10 cellular contexts compared by ENCODE assay signal in the genomic region with DNA sequence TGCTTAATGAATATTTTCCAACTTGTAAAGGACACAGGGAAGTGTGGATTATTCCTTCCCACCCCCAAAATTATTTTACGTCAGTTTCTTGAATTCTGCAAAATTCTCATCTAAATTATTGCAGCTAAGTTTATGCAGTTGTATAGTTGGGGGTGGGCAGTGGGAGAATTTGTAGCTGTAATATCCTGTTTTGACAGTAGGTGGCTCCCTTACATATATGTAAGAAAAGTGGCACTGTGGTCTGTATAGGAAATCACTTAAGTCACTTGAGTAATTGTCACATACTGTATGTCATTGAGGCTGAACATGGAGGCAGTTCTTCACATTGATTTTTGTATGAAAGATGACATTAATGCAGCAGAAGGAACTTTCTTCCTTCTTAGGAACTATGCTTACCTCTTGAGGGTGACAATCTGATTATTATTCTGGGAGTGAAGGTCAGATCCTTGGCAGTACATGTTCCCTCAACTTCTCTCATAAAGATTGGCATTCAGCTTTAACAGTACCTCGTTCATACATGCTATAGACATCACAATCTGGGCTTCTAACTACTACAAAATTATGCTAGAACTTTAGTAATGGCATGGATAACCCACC. TPM values are rescaled to one million over a fixed set of nuclear protein-coding genes. Genes with fewer than 3 reads are reported as not detected.
A peak's percentile ranks its signal among the peaks of the same experiment; 100 is the strongest.
DNase-seq lines count a peak whose midpoint lies in the region; ATAC-seq, FAIRE-seq and TF ChIP-seq lines count a peak whose summit lies in the region.
"Had no signal": no experiment of that assay in that cellular context is flagged by ENCODE, and none has a peak within 500 bp of the region (broad histone marks: within the 10 kb centered on the region; RNA-seq: fewer than 3 reads in every experiment).

No MANE protein-coding gene starts in this region.

- 0% methylated on average over 2 of the region's 2 CpGs for WGBS in K562 (ENCODE audit: insufficient coverage, low coverage, missing lambda C conversion rate)

- peak; percentile 76 to 82 for TF ChIP-seq RAD21 in K562 (CRISPR knock-in tag; conservative IDR thresholded peaks at IDR 0.05 in 1 of 2, IDR thresholded peaks at IDR 0.05 in 1 of 2)

- H3K9ac ChIP-seq in MM.1S (ENCODE audit: low read length) (no peak overlapping the region), K562 (ENCODE audit: insufficient read depth in 1 of 2, low read depth in 2 of 2, low read length in 2 of 2) (no peak overlapping the region)
- H3K9ac ChIP-seq: BLaER1 had no signal

- H3K9me1 ChIP-seq in K562 (ENCODE audit: control insufficient read depth, insufficient read depth, low read length) = no peaks in the 10 kb centered on the region

- POLR2A ChIA-PET in HEK293 (lab: Yijun Ruan, JAX) (interaction anchor here (0.7 to 1.5 kb wide), 2 partner anchors 197 to 309 kb away, joined by 4 read pairs; a partner anchor contains a TSS), K562 (lab: Yijun Ruan, JAX) (interaction anchor here (0.6 to 0.7 kb wide), 2 partner anchors 15 to 29 kb away, joined by 3 read pairs; a partner anchor contains a TSS)

- TF ChIP-seq EP300 in K562 (IDR thresholded peaks at IDR 0.05; ENCODE audit: low read length) = no peak

- H3K4me1 Mint-ChIP-seq in immature natural killer cell = peaks cover 0 to 4% of the 10 kb centered on the region in 2 donors

- H3K27me3 ChIP-seq in MM.1S (replicated peaks; ENCODE audit: insufficient read depth, low read length) (no peaks in the 10 kb centered on the region), K562 (ENCODE audit: control insufficient read depth in 2 of 2, insufficient read depth in 2 of 2, low read length in 2 of 2) (no peaks in the 10 kb centered on the region)
- H3K27me3 ChIP-seq: BLaER1 had no signal

- H3K36me3 Mint-ChIP-seq in immature natural killer cell = peaks cover 0 to 3% (median 0%) of the 10 kb centered on the region in 3 donors

- H3F3A ChIP-seq in MM.1S (ENCODE audit: insufficient read depth, low read length) = no peaks in the 10 kb centered on the region

- in situ Hi-C loops in K562 (cut with MboI) = loop anchor here (10.0 kb wide), 1 partner anchor 328 kb away; no protein-coding TSS in a partner anchor

- CTCF ChIA-PET in HEK293 (lab: Yijun Ruan, JAX) (interaction anchor here (0.6 to 2.6 kb wide), 52 partner anchors 8 to 1479 kb away, joined by 3 to 15 read pairs (median 3); a partner anchor contains a TSS), K562 (lab: Yijun Ruan, JAX; ENCODE audit: low intra/inter-chr PET ratio) (interaction anchor here (0.5 to 3.4 kb wide), 5 partner anchors 19 to 326 kb away, joined by 3 to 21 read pairs (median 4); no protein-coding TSS in a partner anchor)

- H3K4me2 ChIP-seq in MM.1S (ENCODE audit: low read depth, low read length) (no peak overlapping the region), K562 (ENCODE audit: insufficient read depth, low read length) (no peak overlapping the region)
- H3K4me2 ChIP-seq: BLaER1 had no signal

- H3K4me3 Mint-ChIP-seq in immature natural killer cell = no peak overlapping the region
- H3K4me3 Mint-ChIP-seq: dendritic cell treated with granulocyte-macrophage colony-stimulating factor and Interleukin-4, amounts not matched to agents 40 ng/mL and 50 ng/mL, for 4 days had no signal

- H3K79me2 ChIP-seq in MM.1S (ENCODE audit: low read length) (no peaks in the 10 kb centered on the region), K562 (ENCODE audit: control insufficient read depth, insufficient read depth, low read length) (no peaks in the 10 kb centered on the region)

- H3K9me3 ChIP-seq in HEK293 (ENCODE audit: control insufficient read depth, insufficient read depth, low read depth, low read length) (no peaks in the 10 kb centered on the region), MM.1S (replicated peaks; ENCODE audit: insufficient read depth, low read length) (no peaks in the 10 kb centered on the region), K562 (replicated peaks; ENCODE audit: control insufficient read depth, insufficient read depth, low read depth, low read length) (no peaks in the 10 kb centered on the region)
- H3K9me3 ChIP-seq: BLaER1 had no signal

- H3K4me3 ChIP-seq in HEK293 (ENCODE audit: low read depth, low read length) (no peak overlapping the region), MM.1S (ENCODE audit: low read length) (no peak overlapping the region), K562 (no peak overlapping the region)
- H3K4me3 ChIP-seq: BLaER1 had no signal

- no peak for TF ChIP-seq POLR2A in K562 (conservative IDR thresholded peaks at IDR 0.05)

- H3K27me3 Mint-ChIP-seq in immature natural killer cell (ENCODE audit: low read depth in 3 of 3) = peaks cover 0 to 1% (median 0%) of the 10 kb centered on the region in 3 donors
- H3K27me3 Mint-ChIP-seq: dendritic cell treated with granulocyte-macrophage colony-stimulating factor and Interleukin-4, amounts not matched to agents 40 ng/mL and 50 ng/mL, for 4 days had no signal

- intact Hi-C loops in K562 (cut with micrococcal nuclease) = loop anchor here (10.0 kb wide), 1 partner anchor 302 kb away; no protein-coding TSS in a partner anchor

- ATAC-seq in K562 = peak; percentile 91

- TF ChIP-seq CTCF in HEK293 (tag by site-specific recombination; IDR thresholded peaks at IDR 0.05) = 0 out of 2 replicates have a peak, but pooled peaks have one; percentile 54
- TF ChIP-seq CTCF in MM.1S (IDR thresholded peaks at IDR 0.05; ENCODE audit: low read length) = peak; percentile 74
- peak; percentile 37 to 71 (median 57); a peak in 5 of 6 replicates for TF ChIP-seq CTCF in K562 (IDR thresholded peaks at IDR 0.05 in 2 of 3, conservative IDR thresholded peaks at IDR 0.05 in 1 of 3; ENCODE audit: insufficient read depth in 2 of 3, low read depth in 1 of 3, low read length in 3 of 3)

- H3K27ac Mint-ChIP-seq in immature natural killer cell = no peak overlapping the region
- H3K27ac Mint-ChIP-seq: dendritic cell treated with granulocyte-macrophage colony-stimulating factor and Interleukin-4, amounts not matched to agents 40 ng/mL and 50 ng/mL, for 4 days had no signal

- H3K36me3 ChIP-seq in HEK293 (ENCODE audit: control insufficient read depth in 2 of 2, insufficient read depth in 1 of 2, low read length in 2 of 2) (no peaks in the 10 kb centered on the region), MM.1S (replicated peaks; ENCODE audit: insufficient read depth, low read length) (no peaks in the 10 kb centered on the region), K562 (ENCODE audit: control insufficient read depth, insufficient read depth, low read length) (no peaks in the 10 kb centered on the region)
- H3K36me3 ChIP-seq: BLaER1 had no signal

- H3K27ac ChIP-seq in HEK293 (ENCODE audit: extremely low read depth, low read depth, low read length) = no peak overlapping the region
- H3K27ac ChIP-seq in MM.1S (ENCODE audit: low read length) = no peak overlapping the region
- no peak overlapping the region for H3K27ac ChIP-seq in K562 (ENCODE audit: extremely low read depth, low read depth, low read length)
- H3K27ac ChIP-seq: BLaER1 had no signal

- FAIRE-seq in K562 (lab: Jason Lieb, UNC) = peak; percentile 81

- H3K9me3 Mint-ChIP-seq in immature natural killer cell = no peaks in the 10 kb centered on the region
- H3K9me3 Mint-ChIP-seq: dendritic cell treated with granulocyte-macrophage colony-stimulating factor and Interleukin-4, amounts not matched to agents 40 ng/mL and 50 ng/mL, for 4 days had no signal

- H4K20me1 ChIP-seq in MM.1S (ENCODE audit: insufficient read depth, low read length) = no peaks in the 10 kb centered on the region
- H4K20me1 ChIP-seq in K562 (replicated peaks; ENCODE audit: control insufficient read depth, insufficient read depth, low read length) = no peaks in the 10 kb centered on the region; the same call in 1 of the 2 replicates
- H4K20me1 ChIP-seq: BLaER1 had no signal

- H3K9me2 ChIP-seq in MM.1S (replicated peaks; ENCODE audit: insufficient read depth, low read length) = no peaks in the 10 kb centered on the region

- no TSS peak for BruUV-seq in K562 (replicated peaks; lab: Mats Ljungman, UMichigan)

- peak; percentile 44 to 80 (median 57) for DNase-seq in NCI-H1417 (lab: John Stamatoyannopoulos, UW)
- DNase-seq in NCI-H1417 treated with DMSO at 0.1 percent for 48 hours (lab: John Stamatoyannopoulos, UW) = no peak
- peak; percentile 71 for DNase-seq in MM.1S
- DNase-seq in RPMI8226 = peak; percentile 56
- DNase-seq in K562 (ENCODE audit: extremely low read depth in 1 of 4, low spot score in 3 of 4) = peak; percentile 42 to 72 (median 50)
- peak; percentile 49 to 59 (median 56) for DNase-seq in immature natural killer cell
- DNase-seq in stimulated activated CD4-positive, alpha-beta T cell treated with anti-CD3 and anti-CD28 coated beads, Interleukin-15, amount 100 ng/mL, for 24 hours = peak; percentile 29

- no peaks in the 10 kb centered on the region for H3K4me1 ChIP-seq in HEK293 (ENCODE audit: control insufficient read depth, insufficient read depth, low read length)
- no peaks in the 10 kb centered on the region for H3K4me1 ChIP-seq in MM.1S (ENCODE audit: low read length)
- no peaks in the 10 kb centered on the region for H3K4me1 ChIP-seq in K562 (replicated peaks in 1 of 2; ENCODE audit: control insufficient read depth in 2 of 2, insufficient read depth in 2 of 2, low read length in 2 of 2)
- H3K4me1 ChIP-seq: BLaER1 had no signal

- no peak overlapping the region for H2AFZ ChIP-seq in MM.1S (ENCODE audit: low read length)
- no peak overlapping the region for H2AFZ ChIP-seq in K562 (ENCODE audit: low read depth, low read length)

RNA-seq across cellular contexts. Expression of a gene that starts 14.6 kb away (rescaled TPM):
- 0.23 and 0.46 TPM in 2 replicates for total RNA-seq in K562 (2011; cell fraction: chromatin; rRNA removed; ENCODE audit: low replicate concordance)
- total RNA-seq in K562 (2011; cell fraction: nucleolus; rRNA removed) = 0.17 TPM in 1 of 2 replicates, not detected in the other
- not detected in 2 replicates for total RNA-seq in K562 (2011; cell fraction: nucleoplasm; rRNA removed)
- total RNA-seq in K562 (2014; rRNA removed) = 0.41 TPM in 1 of 2 replicates, not detected in the other
- total RNA-seq in K562 (2014; rRNA removed; fragmentation: Illumina TruSeq; extraction: Trizol) = 0.07 TPM in 1 of 2 replicates, not detected in the other
- 0.18 and 0.19 TPM in 2 replicates for total RNA-seq in K562 (2015; rRNA removed; fragmentation: Illumina TruSeq; extraction: Trizol)
- not detected in 2 replicates for total RNA-seq in K562 (2021)
- polyA plus RNA-seq in K562 (2011; rRNA removed) = 0.09 and 0.31 TPM in 2 replicates
- 0.03 and 0.06 TPM in 2 replicates for polyA plus RNA-seq in K562 (2011; cell fraction: cytosol; rRNA removed)
- 0.13 TPM in 1 of 2 replicates, not detected in the other for polyA plus RNA-seq in K562 (2011; cell fraction: nucleus; rRNA removed)
- 0.09 TPM in 1 of 2 replicates, not detected in the other for polyA plus RNA-seq in K562 (2012)
- polyA plus RNA-seq in K562 (2014; fragmentation: Illumina TruSeq; extraction: Trizol) = 0.06 and 0.17 TPM in 2 replicates
- under 1 TPM; 0.13 to 0.18 TPM for polyA plus RNA-seq in K562 (2014; fragmentation: Nextera tagmentation; extraction: Ambion mirVana)
- 0.09 and 0.33 TPM in 2 replicates for polyA plus RNA-seq in K562 (2014; rRNA removed)
- polyA minus RNA-seq in K562 (2011; rRNA and poly(A)+ RNA removed) = 0.42 TPM in 1 of 2 replicates, not detected in the other
- not detected in 2 replicates for polyA minus RNA-seq in K562 (2011; cell fraction: cytosol; rRNA and poly(A)+ RNA removed)
- polyA minus RNA-seq in K562 (2011; cell fraction: nucleus; rRNA and poly(A)+ RNA removed) = 0.13 TPM in 1 of 2 replicates, not detected in the other
- not detected for polyA plus RNA-seq in immature natural killer cell

RNA-seq across cellular contexts. Expression of a gene that starts 48.5 kb away (rescaled TPM):
- total RNA-seq in K562 (2011; cell fraction: chromatin; rRNA removed; ENCODE audit: low replicate concordance) = 8.6 and 34.7 TPM in 2 replicates
- 5.0 and 7.0 TPM in 2 replicates for total RNA-seq in K562 (2011; cell fraction: nucleolus; rRNA removed)
- total RNA-seq in K562 (2011; cell fraction: nucleoplasm; rRNA removed) = 15.1 and 32.7 TPM in 2 replicates
- total RNA-seq in K562 (2014; rRNA removed) = 2.9 and 3.0 TPM in 2 replicates
- total RNA-seq in K562 (2014; rRNA removed; fragmentation: Illumina TruSeq; extraction: Trizol) = 4.7 and 4.8 TPM in 2 replicates
- total RNA-seq in K562 (2015; rRNA removed; fragmentation: Illumina TruSeq; extraction: Trizol) = 4.0 and 4.8 TPM in 2 replicates
- total RNA-seq in K562 (2021) = 1.4 and 1.8 TPM in 2 replicates
- polyA plus RNA-seq in K562 (2011; rRNA removed) = 1.4 and 1.5 TPM in 2 replicates
- 0.22 and 0.24 TPM in 2 replicates for polyA plus RNA-seq in K562 (2011; cell fraction: cytosol; rRNA removed)
- 4.1 and 4.8 TPM in 2 replicates for polyA plus RNA-seq in K562 (2011; cell fraction: nucleus; rRNA removed)
- polyA plus RNA-seq in K562 (2012) = 1.2 and 2.1 TPM in 2 replicates
- polyA plus RNA-seq in K562 (2014; fragmentation: Illumina TruSeq; extraction: Trizol) = 1.4 and 1.5 TPM in 2 replicates
- under 1 TPM; 0.67 to 0.92 TPM for polyA plus RNA-seq in K562 (2014; fragmentation: Nextera tagmentation; extraction: Ambion mirVana)
- 1.7 and 2.1 TPM in 2 replicates for polyA plus RNA-seq in K562 (2014; rRNA removed)
- 5.0 and 7.7 TPM in 2 replicates for polyA minus RNA-seq in K562 (2011; rRNA and poly(A)+ RNA removed)
- polyA minus RNA-seq in K562 (2011; cell fraction: cytosol; rRNA and poly(A)+ RNA removed) = 0.67 TPM in 1 of 2 replicates, not detected in the other
- polyA minus RNA-seq in K562 (2011; cell fraction: nucleus; rRNA and poly(A)+ RNA removed) = 4.7 and 8.1 TPM in 2 replicates
- under 1 TPM in 2 of 3 donors, not detected in 1; 0.20 to 0.42 TPM for polyA plus RNA-seq in immature natural killer cell
